Comparison of ENCODE assay signal across 8 cellular contexts in genomic region chrX:103215768-103216085, GRCh38. TPM values are rescaled to one million over a fixed set of nuclear protein-coding genes. Genes with fewer than 3 reads are reported as not detected.
A peak's percentile ranks its signal among the peaks of the same experiment; 100 is the strongest.
DNase-seq lines count a peak whose midpoint lies in the region; ATAC-seq, FAIRE-seq and TF ChIP-seq lines count a peak whose summit lies in the region.

No MANE protein-coding gene starts in this region.

- H3K4me1 Mint-ChIP-seq in CD8-positive, alpha-beta T cell (ENCODE audit: low read depth) = peaks cover 16% of the 10 kb centered on the region

- TF ChIP-seq EP300 in stomach (IDR thresholded peaks at IDR 0.05) = no peak

- H3K4me1 ChIP-seq in CD8-positive, alpha-beta T cell (ENCODE audit: insufficient read depth, low read length) = peaks cover 8% of the 10 kb centered on the region
- H3K4me1 ChIP-seq in kidney (ENCODE audit: control insufficient read depth in 1 of 2, insufficient read depth in 1 of 2, low read depth in 1 of 2, low read length in 2 of 2) = no peaks in the 10 kb centered on the region
- H3K4me1 ChIP-seq in stomach = peaks cover 0 to 3% (median 0%) of the 10 kb centered on the region in 4 donors

- H3K9me3 ChIP-seq in CD8-positive, alpha-beta T cell (ENCODE audit: low read length) = no peaks in the 10 kb centered on the region
- H3K9me3 ChIP-seq in kidney (ENCODE audit: control insufficient read depth in 1 of 2, low read length in 2 of 2) = no peaks in the 10 kb centered on the region
- H3K9me3 ChIP-seq in stomach = no peaks in the 10 kb centered on the region

- peak overlapping the region; percentile 77 for H3K27ac Mint-ChIP-seq in CD8-positive, alpha-beta T cell

- TF ChIP-seq POLR2A in stomach (IDR thresholded peaks at IDR 0.05) = no peak

- intact Hi-C loops in CD8-positive, alpha-beta T cell (cut with DNase I, micrococcal nuclease) = loop anchor here (1.0 to 10.0 kb wide), 6 partner anchors 39 to 1801 kb away; partner anchors contain the start of genes BEX2 (in 1 of the 2), MORF4L2 (in 1 of the 2), TCEAL8 (in 1 of the 2) and ZMAT1 (in 1 of the 2)
- intact Hi-C loops in kidney (cut with DNase I) = no loop called here
- intact Hi-C loops in stomach (cut with DNase I; ENCODE audit: low total_unique reads) = no loop called here

- no peak for DNase-seq in CD8-positive, alpha-beta T cell
- DNase-seq in amniotic epithelial cell (ENCODE audit: low read depth) (peak; percentile 12), kidney (no peak), stomach (no peak), NCI-H1694 (lab: John Stamatoyannopoulos, UW) (no peak), H4 (ENCODE audit: low spot score) (no peak), AG08396 (ENCODE audit: low spot score) (no peak)

- ATAC-seq in CD8-positive, alpha-beta T cell = no peak
- ATAC-seq in HG03025 (IDR thresholded peaks at IDR 0.05; ENCODE audit: low FRiP score, unreplicated experiment) = peak; percentile 4

- no peaks in the 10 kb centered on the region for H3K27me3 Mint-ChIP-seq in CD8-positive, alpha-beta T cell (ENCODE audit: low read depth)

- WGBS in stomach, 5 donors = 10 to 57% (median 15%) methylated on average over 2 to 11 of the region's 11 CpGs

- H3K4me3 Mint-ChIP-seq in CD8-positive, alpha-beta T cell = peak overlapping the region; percentile 87

- CTCF ChIA-PET in CD8-positive, alpha-beta T cell (lab: Charles Lee) = no interaction called here

- H3K9me3 Mint-ChIP-seq in CD8-positive, alpha-beta T cell = no peaks in the 10 kb centered on the region

- H3K9ac ChIP-seq in kidney (ENCODE audit: low read length in 2 of 2) = peak overlapping the region in 1 of 2 donors; percentile 34

- no peaks in the 10 kb centered on the region for H3K36me3 Mint-ChIP-seq in CD8-positive, alpha-beta T cell

- FAIRE-seq in kidney (lab: Jason Lieb, UNC) = no peak

- no peaks in the 10 kb centered on the region for H3K36me3 ChIP-seq in CD8-positive, alpha-beta T cell (ENCODE audit: insufficient read depth, low read length)
- H3K36me3 ChIP-seq in kidney (ENCODE audit: control insufficient read depth in 1 of 2, insufficient read depth in 2 of 2, low read length in 2 of 2) = peaks cover 0 to 4% of the 10 kb centered on the region in 2 donors
- H3K36me3 ChIP-seq in stomach = no peaks in the 10 kb centered on the region

- H3K27ac ChIP-seq in CD8-positive, alpha-beta T cell (ENCODE audit: low read depth, low read length) = peak overlapping the region; percentile 96
- peak overlapping the region; percentile 84 to 88 for H3K27ac ChIP-seq in kidney (ENCODE audit: low read depth in 2 of 2, low read length in 2 of 2)
- peak overlapping the region; percentile 80 to 90 (median 85) for H3K27ac ChIP-seq in stomach

- no peaks in the 10 kb centered on the region for H3K27me3 ChIP-seq in CD8-positive, alpha-beta T cell (ENCODE audit: insufficient read depth, low read length)
- peaks cover 0 to 14% (median 0%) of the 10 kb centered on the region in 3 donors for H3K27me3 ChIP-seq in stomach

- no peak for TF ChIP-seq CTCF in CD8-positive, alpha-beta T cell (IDR thresholded peaks at IDR 0.05)
- TF ChIP-seq CTCF in kidney (IDR thresholded peaks at IDR 0.05; ENCODE audit: borderline replicate concordance, extremely low read depth, insufficient read depth) = no peak
- TF ChIP-seq CTCF in stomach (IDR thresholded peaks at IDR 0.05) = no peak

- H3K4me3 ChIP-seq in CD8-positive, alpha-beta T cell (ENCODE audit: low read depth, low read length) = peak overlapping the region; percentile 68
- H3K4me3 ChIP-seq in kidney (ENCODE audit: low read length in 2 of 2) (peak overlapping the region; percentile 60 to 72), stomach (peak overlapping the region; percentile 54 to 74 (median 70))

- POLR2A ChIA-PET in CD8-positive, alpha-beta T cell (lab: Charles Lee) = interaction anchor here (0.6 kb wide), 1 partner anchor 201 kb away, joined by 3 read pairs; no protein-coding TSS in a partner anchor

RNA-seq across cellular contexts. Expression of gene BEX4, which starts 0.8 kb away (rescaled TPM):
- total RNA-seq in CD8-positive, alpha-beta T cell = 10 to 100 TPM; 50.6 to 54.3 TPM
- total RNA-seq in kidney (52.6 TPM), stomach (10 to 100 TPM in 4 of 5 donors, 1 to 10 TPM in 1; 5.8 to 53.2 (median 19.6) TPM)
- polyA plus RNA-seq in kidney (ENCODE audit: insufficient read depth, low read depth, low replicate concordance) (135 TPM), stomach (10 to 100 TPM; 35.9 to 48.4 (median 40.0) TPM)
- 0.27 and 0.68 TPM in 2 replicates for total RNA-seq in H4 (2014; rRNA removed; shearing (Covaris generic))

RNA-seq across cellular contexts. Expression of gene TCEAL8, which starts 39.2 kb away (rescaled TPM):
- 10 to 100 TPM; 11.3 to 11.8 TPM for total RNA-seq in CD8-positive, alpha-beta T cell
- total RNA-seq in kidney = 49.7 TPM
- 88.5 TPM for polyA plus RNA-seq in kidney (ENCODE audit: insufficient read depth, low read depth, low replicate concordance)
- total RNA-seq in stomach = 100 to 1,000 TPM in 2 of 5 donors, 10 to 100 TPM in 3; 20.0 to 118 (median 70.0) TPM
- 100 to 1,000 TPM in 1 of 3 donors, 10 to 100 TPM in 2; 52.4 to 118 (median 86.5) TPM for polyA plus RNA-seq in stomach
- 186 and 188 TPM in 2 replicates for total RNA-seq in H4 (2014; rRNA removed; shearing (Covaris generic))

Comparison
In these comparisons a context has a peak if more than half of its experiments do, and no peak if none do; other contexts are left out.
1. intact Hi-C loops: an anchor here in CD8-positive, alpha-beta T cell (1.0 to 10.0 kb wide); none called in kidney and stomach.